ENCODE assay signal across 17 cellular contexts in the genomic region with DNA sequence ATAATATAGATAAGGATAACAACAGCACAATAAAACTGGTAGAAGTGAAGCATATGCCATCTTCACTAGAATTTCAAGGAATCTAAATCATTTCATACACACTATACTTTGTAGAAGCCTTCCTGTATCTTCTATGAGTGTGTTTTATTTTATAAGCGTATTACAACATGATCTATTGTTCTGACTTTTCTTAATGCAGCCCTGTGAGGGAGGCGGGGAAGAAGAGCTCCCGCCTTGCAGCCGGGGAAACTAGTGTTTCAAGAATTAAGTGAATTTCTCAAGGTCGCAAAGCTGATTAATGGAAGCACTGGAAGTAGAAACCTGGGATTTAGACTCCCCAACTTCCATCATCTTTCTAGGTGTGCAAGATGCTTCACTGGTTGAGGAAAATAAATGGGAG. TPM values are rescaled to one million over a fixed set of nuclear protein-coding genes. Genes with fewer than 3 reads are reported as not detected.
DNase-seq lines count a peak whose midpoint lies in the region; ATAC-seq and TF ChIP-seq lines count a peak whose summit lies in the region.
"Had no signal": no experiment of that assay in that cellular context is flagged by ENCODE, and none has a peak within 500 bp of the region (broad histone marks: within the 10 kb centered on the region; RNA-seq: fewer than 3 reads in every experiment).

No MANE protein-coding gene starts in this region.

- H3K4me1 Mint-ChIP-seq in mesothelial cell of epicardium = peaks cover 82% of the 10 kb centered on the region
- peaks cover 16% of the 10 kb centered on the region for H3K4me1 Mint-ChIP-seq in activated CD8-positive, alpha-beta memory T cell treated with anti-CD3 and anti-CD28 coated beads, Interleukin-2, amount 10 ng/mL, durations not matched to agents 7 days and 5 days

- H3K27ac ChIP-seq in SJCRH30 (peak overlapping the region; percentile 96), coronary artery (peak overlapping the region in 1 of 2 donors; percentile 36)
- H3K27ac ChIP-seq: BLaER1 treated with 17β-estradiol and CSF1 and Interleukin-3, amounts not matched to agents 10 nM and 100 nM; tibial artery had no signal

- H3K9me3 Mint-ChIP-seq in mesothelial cell of epicardium = no peaks in the 10 kb centered on the region
- no peaks in the 10 kb centered on the region for H3K9me3 Mint-ChIP-seq in activated CD8-positive, alpha-beta memory T cell treated with anti-CD3 and anti-CD28 coated beads, Interleukin-2, amount 10 ng/mL, durations not matched to agents 7 days and 5 days (ENCODE audit: low read depth)
- H3K9me3 Mint-ChIP-seq: activated B cell treated with CpG ODN at 0.5 μM for 24 hours; activated naive CD4-positive, alpha-beta T cell treated with anti-CD3 and anti-CD28 coated beads, Interleukin-2, amount 10 ng/mL, durations not matched to agents 7 days and 5 days had no signal

- no peaks in the 10 kb centered on the region for H3K36me3 Mint-ChIP-seq in mesothelial cell of epicardium
- H3K36me3 Mint-ChIP-seq in activated CD8-positive, alpha-beta memory T cell treated with anti-CD3 and anti-CD28 coated beads, Interleukin-2, amount 10 ng/mL, durations not matched to agents 7 days and 5 days = peaks cover 18% of the 10 kb centered on the region

- H3K27ac Mint-ChIP-seq in mesothelial cell of epicardium = peak overlapping the region; percentile 92
- H3K27ac Mint-ChIP-seq in activated CD8-positive, alpha-beta memory T cell treated with anti-CD3 and anti-CD28 coated beads, Interleukin-2, amount 10 ng/mL, durations not matched to agents 7 days and 5 days = no peak overlapping the region
- H3K27ac Mint-ChIP-seq: activated B cell treated with CpG ODN at 0.5 μM for 24 hours; activated naive CD4-positive, alpha-beta T cell treated with anti-CD3 and anti-CD28 coated beads, Interleukin-2, amount 10 ng/mL, durations not matched to agents 7 days and 5 days had no signal

- CTCF ChIA-PET in activated CD8-positive, alpha-beta memory T cell treated with anti-CD3 and anti-CD28 coated beads, Interleukin-2, amount 10 ng/mL, durations not matched to agents 7 days and 5 days (lab: Charles Lee) = interaction anchor here (1.6 kb wide), 1 partner anchor 14 kb away, joined by 3 read pairs; no protein-coding TSS in a partner anchor

- peak overlapping the region; percentile 78 for H3K9ac ChIP-seq in skeletal muscle satellite cell (ENCODE audit: low read depth, low read length)
- H3K9ac ChIP-seq: BLaER1 treated with 17β-estradiol and CSF1 and Interleukin-3, amounts not matched to agents 10 nM and 100 nM had no signal

- DNase-seq in SJCRH30 (no peak), coronary artery (ENCODE audit: low spot score) (no peak), mesothelial cell of epicardium (ENCODE audit: low spot score in 2 of 2, unreplicated experiment in 2 of 2) (no peak), DMS53 (lab: John Stamatoyannopoulos, UW) (no peak), NCI-H1048 (lab: John Stamatoyannopoulos, UW) (no peak), NAMALWA (ENCODE audit: low spot score) (no peak)
- no peak for DNase-seq in activated CD8-positive, alpha-beta memory T cell treated with anti-CD3 and anti-CD28 coated beads, Interleukin-2, amount 10 ng/mL, durations not matched to agents 7 days and 5 days
- DNase-seq: activated B cell treated with CpG ODN at 0.5 μM for 24 hours; activated CD8-positive, alpha-beta memory T cell treated with anti-CD3 and anti-CD28 coated beads, Interleukin-2, amount 50 U/mL, for 4 hours; activated naive CD4-positive, alpha-beta T cell treated with anti-CD3 and anti-CD28 coated beads, Interleukin-2, amount 10 ng/mL, durations not matched to agents 7 days and 5 days; cerebellar nuclear complex; NCI-H1417; NCI-H446 treated with DMSO at 0.1 percent for 48 hours; tibial artery had no signal

- H3K27me3 Mint-ChIP-seq in mesothelial cell of epicardium (ENCODE audit: low read depth) = no peaks in the 10 kb centered on the region
- H3K27me3 Mint-ChIP-seq in activated CD8-positive, alpha-beta memory T cell treated with anti-CD3 and anti-CD28 coated beads, Interleukin-2, amount 10 ng/mL, durations not matched to agents 7 days and 5 days = no peaks in the 10 kb centered on the region
- H3K27me3 Mint-ChIP-seq: activated B cell treated with CpG ODN at 0.5 μM for 24 hours; activated naive CD4-positive, alpha-beta T cell treated with anti-CD3 and anti-CD28 coated beads, Interleukin-2, amount 10 ng/mL, durations not matched to agents 7 days and 5 days had no signal

- no peaks in the 10 kb centered on the region for H3K27me3 ChIP-seq in SJCRH30
- no peaks in the 10 kb centered on the region for H3K27me3 ChIP-seq in skeletal muscle satellite cell (ENCODE audit: control insufficient read depth, insufficient read depth, low read length)
- H3K27me3 ChIP-seq: BLaER1 treated with 17β-estradiol and CSF1 and Interleukin-3, amounts not matched to agents 10 nM and 100 nM; tibial artery had no signal

- TF ChIP-seq CTCF in coronary artery (IDR thresholded peaks at IDR 0.05) (no peak), mesothelial cell of epicardium (IDR thresholded peaks at IDR 0.05; ENCODE audit: unreplicated experiment) (no peak)

- H3K9me3 ChIP-seq in SJCRH30 (replicated peaks) (no peaks in the 10 kb centered on the region), skeletal muscle satellite cell (replicated peaks; ENCODE audit: low read length) (no peaks in the 10 kb centered on the region)
- H3K9me3 ChIP-seq: BLaER1 treated with 17β-estradiol and CSF1 and Interleukin-3, amounts not matched to agents 10 nM and 100 nM; HAP-1; tibial artery had no signal

- peak overlapping the region; percentile 71 for H3K4me2 ChIP-seq in skeletal muscle satellite cell (ENCODE audit: low read length)

- peaks cover 52% of the 10 kb centered on the region for H3K4me1 ChIP-seq in SJCRH30
- H3K4me1 ChIP-seq in skeletal muscle satellite cell (ENCODE audit: control insufficient read depth, insufficient read depth, low read length) = peaks cover 73% of the 10 kb centered on the region

- ATAC-seq in activated CD8-positive, alpha-beta memory T cell treated with anti-CD3 and anti-CD28 coated beads, Interleukin-2, amount 10 ng/mL, durations not matched to agents 7 days and 5 days = no peak

- H3K36me3 ChIP-seq in SJCRH30 = no peaks in the 10 kb centered on the region; the same call in 1 of the 2 replicates
- H3K36me3 ChIP-seq in skeletal muscle satellite cell (ENCODE audit: insufficient read depth, low read length) = peaks cover 5% of the 10 kb centered on the region
- H3K36me3 ChIP-seq: HAP-1, tibial artery had no signal

- H3K4me3 ChIP-seq in SJCRH30 (peak overlapping the region; percentile 35), coronary artery (peak overlapping the region; percentile 34), skeletal muscle satellite cell (ENCODE audit: low read length) (peak overlapping the region; percentile 46)
- H3K4me3 ChIP-seq: BLaER1 treated with 17β-estradiol and CSF1 and Interleukin-3, amounts not matched to agents 10 nM and 100 nM; HAP-1; tibial artery had no signal

- H3K4me3 Mint-ChIP-seq in mesothelial cell of epicardium = peak overlapping the region; percentile 43
- no peak overlapping the region for H3K4me3 Mint-ChIP-seq in activated CD8-positive, alpha-beta memory T cell treated with anti-CD3 and anti-CD28 coated beads, Interleukin-2, amount 10 ng/mL, durations not matched to agents 7 days and 5 days
- H3K4me3 Mint-ChIP-seq: activated B cell treated with CpG ODN at 0.5 μM for 24 hours; activated naive CD4-positive, alpha-beta T cell treated with anti-CD3 and anti-CD28 coated beads, Interleukin-2, amount 10 ng/mL, durations not matched to agents 7 days and 5 days had no signal

RNA-seq across cellular contexts. Expression of a gene that starts 33.0 kb away (rescaled TPM):
- total RNA-seq in SJCRH30 (2014; rRNA removed; shearing (Covaris generic)) = 49.3 and 52.7 TPM in 2 replicates
- total RNA-seq in mesothelial cell of epicardium = 137 to 140 TPM (median 138 TPM) in 3 replicates
- 31.9 and 32.8 TPM in 2 replicates for total RNA-seq in skeletal muscle satellite cell (2012; rRNA removed)
- 10 to 100 TPM; 45.3 to 53.2 TPM for total RNA-seq in activated CD8-positive, alpha-beta memory T cell treated with anti-CD3 and anti-CD28 coated beads, Interleukin-2, amount 10 ng/mL, durations not matched to agents 7 days and 5 days
